Comparison of ENCODE assay signal across 19 cellular contexts in the genomic region with DNA sequence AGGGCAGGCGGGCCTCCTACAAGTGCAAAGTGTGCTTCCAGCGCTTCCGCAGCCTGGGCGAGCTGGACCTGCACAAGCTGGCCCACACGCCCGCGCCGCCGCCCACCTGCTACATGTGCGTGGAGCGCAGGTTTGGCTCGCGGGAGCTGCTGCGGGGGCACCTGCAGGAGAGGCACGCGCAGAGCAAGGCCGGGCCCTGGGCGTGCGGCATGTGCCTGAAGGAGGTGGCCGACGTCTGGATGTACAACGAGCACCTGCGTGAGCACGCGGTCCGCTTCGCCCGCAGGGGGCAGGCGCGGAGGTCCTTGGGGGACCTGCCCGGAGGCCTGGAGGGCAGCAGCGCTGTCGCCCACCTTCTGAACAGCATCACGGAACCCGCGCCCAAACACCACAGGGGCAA. TPM values are rescaled to one million over a fixed set of nuclear protein-coding genes. Genes with fewer than 3 reads are reported as not detected.
"Had no signal": no experiment of that assay in that cellular context is flagged by ENCODE, and none has a peak within 500 bp of the region (broad histone marks: within the 10 kb centered on the region; RNA-seq: fewer than 3 reads in every experiment).

No MANE protein-coding gene starts in this region.

- H3K36me3 Mint-ChIP-seq: activated CD8-positive, alpha-beta memory T cell treated with anti-CD3 and anti-CD28 coated beads, Interleukin-2, amount 10 ng/mL, durations not matched to agents 7 days and 5 days; activated naive CD4-positive, alpha-beta T cell treated with anti-CD3 and anti-CD28 coated beads, Interleukin-2, amount 10 ng/mL, durations not matched to agents 7 days and 5 days; activated naive CD8-positive, alpha-beta T cell had no signal

- H2AFZ ChIP-seq: PC-9 had no signal

- H3K4me2 ChIP-seq: PC-9 had no signal

- H3K27me3 ChIP-seq: brain microvascular endothelial cell, MG63 had no signal

- ATAC-seq: Right ventricle myocardium inferior had no signal

- H3K27me3 Mint-ChIP-seq: activated naive CD8-positive, alpha-beta T cell; activated naive CD8-positive, alpha-beta T cell treated with anti-CD3 and anti-CD28 coated beads, Interleukin-2, amount 50 U/mL, for 24 hours had no signal

- FAIRE-seq: RCC 7860 had no signal

- H3K9me3 ChIP-seq: MG63 had no signal

- H3K36me3 ChIP-seq: MG63, WERI-Rb-1 had no signal

- H3K4me3 ChIP-seq: MG63, PC-9 had no signal

- H3K4me1 Mint-ChIP-seq: activated CD8-positive, alpha-beta memory T cell treated with anti-CD3 and anti-CD28 coated beads, Interleukin-2, amount 10 ng/mL, durations not matched to agents 7 days and 5 days; activated naive CD4-positive, alpha-beta T cell treated with anti-CD3 and anti-CD28 coated beads, Interleukin-2, amount 10 ng/mL, durations not matched to agents 7 days and 5 days had no signal

- DNase-seq: brain microvascular endothelial cell; MG63; NCI-H1048; NCI-H187 treated with DMSO at 0.1 percent for 48 hours; NCI-H2227 treated with DMSO at 0.1 percent for 48 hours; NK-92 treated with Interleukin-12 subunit alpha and Interleukin-12 subunit beta, amount 100 ng/mL, for 24 hours; SIG-M5; T1000 had no signal

- H3K27ac ChIP-seq: brain microvascular endothelial cell, PC-9, RWPE1, WERI-Rb-1 had no signal

- H3K9me3 Mint-ChIP-seq: activated CD4-positive, alpha-beta memory T cell treated with anti-CD3 and anti-CD28 coated beads, Interleukin-2, amount 10 ng/mL, durations not matched to agents 7 days and 5 days; activated naive CD4-positive, alpha-beta T cell treated with anti-CD3 and anti-CD28 coated beads, Interleukin-2, amount 10 ng/mL, durations not matched to agents 7 days and 5 days; activated naive CD8-positive, alpha-beta T cell treated with anti-CD3 and anti-CD28 coated beads, Interleukin-2, amount 50 U/mL, for 24 hours had no signal

- H3K27ac Mint-ChIP-seq: activated CD4-positive, alpha-beta memory T cell treated with anti-CD3 and anti-CD28 coated beads, Interleukin-2, amount 10 ng/mL, durations not matched to agents 7 days and 5 days; activated CD8-positive, alpha-beta memory T cell treated with anti-CD3 and anti-CD28 coated beads, Interleukin-2, amount 10 ng/mL, durations not matched to agents 7 days and 5 days; activated naive CD4-positive, alpha-beta T cell treated with anti-CD3 and anti-CD28 coated beads, Interleukin-2, amount 10 ng/mL, durations not matched to agents 7 days and 5 days; activated naive CD8-positive, alpha-beta T cell; activated naive CD8-positive, alpha-beta T cell treated with anti-CD3 and anti-CD28 coated beads, Interleukin-2, amount 50 U/mL, for 24 hours had no signal

- H3K4me3 Mint-ChIP-seq: activated CD4-positive, alpha-beta memory T cell treated with anti-CD3 and anti-CD28 coated beads, Interleukin-2, amount 10 ng/mL, durations not matched to agents 7 days and 5 days; activated CD8-positive, alpha-beta memory T cell treated with anti-CD3 and anti-CD28 coated beads, Interleukin-2, amount 10 ng/mL, durations not matched to agents 7 days and 5 days; activated naive CD4-positive, alpha-beta T cell treated with anti-CD3 and anti-CD28 coated beads, Interleukin-2, amount 10 ng/mL, durations not matched to agents 7 days and 5 days; activated naive CD8-positive, alpha-beta T cell; activated naive CD8-positive, alpha-beta T cell treated with anti-CD3 and anti-CD28 coated beads, Interleukin-2, amount 50 U/mL, for 24 hours had no signal

RNA-seq across cellular contexts. Expression of a gene that starts 54.0 kb away (rescaled TPM):
- total RNA-seq: SK-MEL-5 had no signal
